Comparison of ENCODE assay signal across 11 cellular contexts in the genomic region with DNA sequence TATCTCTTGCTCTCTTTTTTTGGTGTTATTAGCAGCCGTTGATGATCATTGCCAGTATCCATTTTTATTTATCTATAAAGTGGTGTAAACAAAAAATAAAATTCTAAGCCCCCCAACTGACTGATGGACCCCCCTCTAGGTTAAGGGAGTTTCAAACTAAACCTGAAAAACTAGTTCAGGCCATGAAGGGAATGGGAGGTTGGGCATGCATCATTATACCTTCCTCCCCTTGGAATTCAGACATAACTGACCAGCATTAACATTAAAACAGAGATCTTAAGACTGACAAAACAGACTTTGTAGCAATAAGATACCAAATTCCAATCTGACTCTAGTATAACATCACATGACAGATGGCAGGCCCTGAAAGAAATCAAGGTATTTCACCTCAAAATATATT.
"Had no signal": no experiment of that assay in that cellular context is flagged by ENCODE, and none has a peak within 500 bp of the region (broad histone marks: within the 10 kb centered on the region; RNA-seq: fewer than 3 reads in every experiment).

No MANE protein-coding gene starts in this region.

- H3K27ac Mint-ChIP-seq: activated naive CD4-positive, alpha-beta T cell treated with anti-CD3 and anti-CD28 coated beads for 36 hours; T-helper 2 cell treated with Interferon-gamma antibody and Interleukin-4, amounts not matched to agents 5 μg/mL and 100 μg/mL, for 36 hours had no signal

- H3K27ac ChIP-seq: ascending aorta, dorsolateral prefrontal cortex, gastroesophageal sphincter, heart right ventricle, left ventricle myocardium inferior, thoracic aorta had no signal

- H3K36me3 ChIP-seq: ascending aorta, left ventricle myocardium inferior, thoracic aorta had no signal

- H3K4me3 Mint-ChIP-seq: activated naive CD4-positive, alpha-beta T cell treated with anti-CD3 and anti-CD28 coated beads for 36 hours; nephron; T-helper 2 cell treated with Interferon-gamma antibody and Interleukin-4, amounts not matched to agents 5 μg/mL and 100 μg/mL, for 36 hours had no signal

- ATAC-seq: gastroesophageal sphincter, heart right ventricle, sciatic nerve had no signal

- H3K4me1 Mint-ChIP-seq: nephron had no signal

- DNase-seq: activated naive CD4-positive, alpha-beta T cell treated with anti-CD3 and anti-CD28 coated beads for 36 hours; dorsolateral prefrontal cortex; heart right ventricle; left ventricle myocardium inferior; spleen had no signal

- H3K4me1 ChIP-seq: ascending aorta had no signal

- H3K27me3 ChIP-seq: ascending aorta, dorsolateral prefrontal cortex, gastroesophageal sphincter, heart right ventricle, spleen had no signal

- H3K9me3 ChIP-seq: ascending aorta, gastroesophageal sphincter, thoracic aorta had no signal

- H3K4me3 ChIP-seq: ascending aorta, dorsolateral prefrontal cortex, gastroesophageal sphincter, heart right ventricle, left ventricle myocardium inferior, spleen, thoracic aorta had no signal
